Comparison of ENCODE assay signal across 8 cellular contexts in genomic region chr17:42659079-42659931, GRCh38. TPM values are rescaled to one million over a fixed set of nuclear protein-coding genes. Genes with fewer than 3 reads are reported as not detected.
DNase-seq lines count a peak whose midpoint lies in the region; ATAC-seq and TF ChIP-seq lines count a peak whose summit lies in the region.

Gene TUBG2 (plus strand): TSS chr17:42659284. CDS start chr17:42659504, 220 bp downstream.

- peak within 1 kb of the TSS; percentile 66 for H3K27ac Mint-ChIP-seq in activated T-cell treated with anti-CD3 and anti-CD28 coated beads, Interleukin-2, amount 50 U/mL, for 72 hours

- no peak within 1 kb of the TSS for H3K27ac ChIP-seq in HUES6 (ENCODE audit: low read depth, low read length)

- ATAC-seq in activated T-cell treated with anti-CD3 and anti-CD28 coated beads, Interleukin-2, amount 50 U/mL, for 72 hours (replicated peaks in 1 of 2): peak; percentile 78 to 83
- ATAC-seq in esophagus mucosa (peak; percentile 57), HG02973 (IDR thresholded peaks at IDR 0.05; ENCODE audit: unreplicated experiment) (no peak)

- DNase-seq in GM06990 (ENCODE audit: extremely low read depth, insufficient read length): peak; percentile 87
- peak; percentile 75 for DNase-seq in OCI-M1 (lab: John Stamatoyannopoulos, UW)
- DNase-seq in activated T-cell treated with anti-CD3 and anti-CD28 coated beads, Interleukin-2, amount 50 U/mL, for 72 hours: peak; percentile 69 to 78
- peak; percentile 53 to 70 for DNase-seq in stimulated activated CD8-positive, alpha-beta memory T cell treated with anti-CD3 and anti-CD28 coated beads, Interleukin-7, amount 100 ng/mL, for 4 hours (ENCODE audit: low read depth in 2 of 2)

- H3K4me1 Mint-ChIP-seq in activated T-cell treated with anti-CD3 and anti-CD28 coated beads, Interleukin-2, amount 50 U/mL, for 72 hours (ENCODE audit: low read depth): peaks cover 32% of the 10 kb centered on the region

- H3K36me3 ChIP-seq in GM06990 (ENCODE audit: control insufficient read depth, insufficient read depth, low read length) (no peaks in the 10 kb centered on the region; the same call in 1 of the 2 replicates), HUES6 (ENCODE audit: control insufficient read depth, insufficient read depth, low read length) (peaks cover 31% of the 10 kb centered on the region), mucosa of stomach (ENCODE audit: control insufficient read depth, insufficient read depth, low read length) (no peaks in the 10 kb centered on the region)

- H3K9me3 Mint-ChIP-seq in activated T-cell treated with anti-CD3 and anti-CD28 coated beads, Interleukin-2, amount 50 U/mL, for 72 hours: peaks cover 0 to 5% of the 10 kb centered on the region in 2 donors

- no peaks in the 10 kb centered on the region for H3K36me3 Mint-ChIP-seq in activated T-cell treated with anti-CD3 and anti-CD28 coated beads, Interleukin-2, amount 50 U/mL, for 72 hours (ENCODE audit: insufficient read depth in 2 of 2)

- H3K27me3 Mint-ChIP-seq in activated T-cell treated with anti-CD3 and anti-CD28 coated beads, Interleukin-2, amount 50 U/mL, for 72 hours (ENCODE audit: low read depth): peaks cover 21% of the 10 kb centered on the region

- peak within 1 kb of the TSS; percentile 94 to 95 for H3K4me3 Mint-ChIP-seq in activated T-cell treated with anti-CD3 and anti-CD28 coated beads, Interleukin-2, amount 50 U/mL, for 72 hours

- peak within 1 kb of the TSS; percentile 78 for H3K4me3 ChIP-seq in GM06990 (replicated peaks; ENCODE audit: low read depth, low read length)
- H3K4me3 ChIP-seq in HUES6 (ENCODE audit: low read depth, low read length): peak within 1 kb of the TSS; percentile 77
- H3K4me3 ChIP-seq in mucosa of stomach (ENCODE audit: low read length): peak within 1 kb of the TSS; percentile 57

- H3K4me1 ChIP-seq in HUES6 (ENCODE audit: control insufficient read depth, insufficient read depth, low read length): peaks cover 17% of the 10 kb centered on the region
- H3K4me1 ChIP-seq in mucosa of stomach (ENCODE audit: control insufficient read depth, insufficient read depth, low read length): peaks cover 11% of the 10 kb centered on the region

- no peaks in the 10 kb centered on the region for H3K27me3 ChIP-seq in GM06990 (replicated peaks; ENCODE audit: control insufficient read depth, insufficient read depth, low read length)
- no peaks in the 10 kb centered on the region for H3K27me3 ChIP-seq in HUES6 (ENCODE audit: control insufficient read depth, insufficient read depth, low read length)
- H3K27me3 ChIP-seq in mucosa of stomach (ENCODE audit: control insufficient read depth, insufficient read depth, low read length): no peaks in the 10 kb centered on the region

- H3K9ac ChIP-seq in HUES6 (ENCODE audit: low read length): peak within 1 kb of the TSS; percentile 77
- peak within 1 kb of the TSS; percentile 71 for H3K9ac ChIP-seq in mucosa of stomach (ENCODE audit: low read length)

- no peak for TF ChIP-seq CTCF in GM06990 (IDR thresholded peaks at IDR 0.05; ENCODE audit: insufficient read depth, low read length, poor library complexity, severe bottlenecking)

- no peaks in the 10 kb centered on the region for H3K9me3 ChIP-seq in HUES6 (ENCODE audit: control insufficient read depth, insufficient read depth, low read depth, low read length)
- H3K9me3 ChIP-seq in mucosa of stomach (ENCODE audit: control insufficient read depth, low read length): no peaks in the 10 kb centered on the region

RNA-seq across cellular contexts. Expression of gene TUBG2, which starts in this region (rescaled TPM):
- total RNA-seq in activated T-cell treated with anti-CD3 and anti-CD28 coated beads, Interleukin-2, amount 50 U/mL, for 72 hours: 10 to 100 TPM in 1 of 2 donors, 1 to 10 TPM in 1; 8.1 to 11.2 TPM
- 7.3 TPM for total RNA-seq in esophagus mucosa
